Comparison of ENCODE assay signal across 15 cellular contexts in genomic region chr1:54400321-54400720, GRCh38. TPM values are rescaled to one million over a fixed set of nuclear protein-coding genes. Genes with fewer than 3 reads are reported as not detected.
DNase-seq lines count a peak whose midpoint lies in the region; ATAC-seq and TF ChIP-seq lines count a peak whose summit lies in the region.
"Had no signal": no experiment of that assay in that cellular context is flagged by ENCODE, and none has a peak within 500 bp of the region (broad histone marks: within the 10 kb centered on the region; RNA-seq: fewer than 3 reads in every experiment).

No MANE protein-coding gene starts in this region.

- H3K9me3 Mint-ChIP-seq in activated naive CD8-positive, alpha-beta T cell treated with anti-CD3 and anti-CD28 coated beads, Interleukin-2, amount 10 ng/mL, durations not matched to agents 7 days and 5 days, result no peaks in the 10 kb centered on the region
- H3K9me3 Mint-ChIP-seq in stimulated activated naive CD8-positive, alpha-beta T cell treated with anti-CD3 and anti-CD28 coated beads, Interleukin-15, amount 100 ng/mL, for 72 hours, result peaks cover 0 to 8% of the 10 kb centered on the region in 2 donors

- no peak overlapping the region for H3K27ac Mint-ChIP-seq in activated naive CD8-positive, alpha-beta T cell treated with anti-CD3 and anti-CD28 coated beads, Interleukin-2, amount 10 ng/mL, durations not matched to agents 7 days and 5 days
- no peak overlapping the region for H3K27ac Mint-ChIP-seq in stimulated activated naive CD8-positive, alpha-beta T cell treated with anti-CD3 and anti-CD28 coated beads, Interleukin-15, amount 100 ng/mL, for 72 hours
- H3K27ac Mint-ChIP-seq: progenitor cell of endocrine pancreas had no signal

- peaks cover 66% of the 10 kb centered on the region for H3K36me3 Mint-ChIP-seq in activated naive CD8-positive, alpha-beta T cell treated with anti-CD3 and anti-CD28 coated beads, Interleukin-2, amount 10 ng/mL, durations not matched to agents 7 days and 5 days

- ATAC-seq in HG02798 (IDR thresholded peaks at IDR 0.05; ENCODE audit: poor library complexity, unreplicated experiment) (peak; percentile 49), left lung (no peak)
- ATAC-seq in activated naive CD8-positive, alpha-beta T cell treated with anti-CD3 and anti-CD28 coated beads, Interleukin-2, amount 10 ng/mL, durations not matched to agents 7 days and 5 days (ENCODE audit: low read depth), result no peak
- peak; percentile 69 for ATAC-seq in stimulated activated naive CD8-positive, alpha-beta T cell treated with anti-CD3 and anti-CD28 coated beads, Interleukin-15, amount 100 ng/mL, for 72 hours
- ATAC-seq: lower lobe of right lung had no signal

- peaks cover 58% of the 10 kb centered on the region for H3K4me1 Mint-ChIP-seq in activated naive CD8-positive, alpha-beta T cell treated with anti-CD3 and anti-CD28 coated beads, Interleukin-2, amount 10 ng/mL, durations not matched to agents 7 days and 5 days
- H3K4me1 Mint-ChIP-seq in stimulated activated naive CD8-positive, alpha-beta T cell treated with anti-CD3 and anti-CD28 coated beads, Interleukin-15, amount 100 ng/mL, for 72 hours, result peaks cover 89% of the 10 kb centered on the region

- peak; percentile 34 for DNase-seq in stimulated activated CD4-positive, alpha-beta T cell treated with anti-CD3 and anti-CD28 coated beads, Interleukin-15, amount 100 ng/mL, for 24 hours
- no peak for DNase-seq in stimulated activated CD4-positive, alpha-beta T cell treated with anti-CD3 and anti-CD28 coated beads, Interleukin-4, amount 100 ng/mL, for 4 hours
- DNase-seq in activated naive CD8-positive, alpha-beta T cell treated with anti-CD3 and anti-CD28 coated beads, Interleukin-2, amount 10 ng/mL, durations not matched to agents 7 days and 5 days, result no peak
- DNase-seq in stimulated activated naive CD8-positive, alpha-beta T cell treated with anti-CD3 and anti-CD28 coated beads, Interleukin-15, amount 100 ng/mL, for 72 hours, result peak in 1 of 2 donors; percentile 43
- DNase-seq in left lung (no peak), ureter (ENCODE audit: low spot score) (no peak), NCI-H526 (lab: John Stamatoyannopoulos, UW) (no peak)
- DNase-seq: amygdala, DMS 273 treated with DMSO at 0.1 percent for 48 hours, GM23248, lower lobe of right lung, NCI-H510A had no signal

- H3K4me3 ChIP-seq in left lung, result no peak overlapping the region
- H3K4me3 ChIP-seq: GM23248, lower lobe of right lung, smooth muscle cell had no signal

- H3K4me3 Mint-ChIP-seq in activated naive CD8-positive, alpha-beta T cell treated with anti-CD3 and anti-CD28 coated beads, Interleukin-2, amount 10 ng/mL, durations not matched to agents 7 days and 5 days, result peak overlapping the region; percentile 0
- H3K4me3 Mint-ChIP-seq in stimulated activated naive CD8-positive, alpha-beta T cell treated with anti-CD3 and anti-CD28 coated beads, Interleukin-15, amount 100 ng/mL, for 72 hours, result peak overlapping the region; percentile 47 to 61

- TF ChIP-seq CTCF in left lung (IDR thresholded peaks at IDR 0.05), result no peak

- no peaks in the 10 kb centered on the region for H3K9me3 ChIP-seq in left lung
- H3K9me3 ChIP-seq: lower lobe of right lung had no signal

- no peak overlapping the region for H3K27ac ChIP-seq in left lung
- H3K27ac ChIP-seq: GM23248, lower lobe of right lung had no signal

- H3K4me1 ChIP-seq in left lung, result peaks cover 13 to 39% of the 10 kb centered on the region in 2 donors

- H3K36me3 ChIP-seq in left lung, result peaks cover 0 to 45% of the 10 kb centered on the region in 2 donors

- POLR2A ChIA-PET in activated naive CD8-positive, alpha-beta T cell treated with anti-CD3 and anti-CD28 coated beads, Interleukin-2, amount 10 ng/mL, durations not matched to agents 7 days and 5 days (lab: Charles Lee), result no interaction called here

- no peaks in the 10 kb centered on the region for H3K27me3 Mint-ChIP-seq in activated naive CD8-positive, alpha-beta T cell treated with anti-CD3 and anti-CD28 coated beads, Interleukin-2, amount 10 ng/mL, durations not matched to agents 7 days and 5 days
- H3K27me3 Mint-ChIP-seq in stimulated activated naive CD8-positive, alpha-beta T cell treated with anti-CD3 and anti-CD28 coated beads, Interleukin-15, amount 100 ng/mL, for 72 hours, result no peaks in the 10 kb centered on the region
- H3K27me3 Mint-ChIP-seq: progenitor cell of endocrine pancreas had no signal

- peaks cover 0 to 5% of the 10 kb centered on the region in 2 donors for H3K27me3 ChIP-seq in left lung

- intact Hi-C loops in left lung (cut with DNase I), result loop anchor here in 1 of 2 donors (10.0 kb wide), 1 partner anchor 86 kb away; no protein-coding TSS in a partner anchor

RNA-seq across cellular contexts. Expression of gene SSBP3, which starts 5.9 kb away (rescaled TPM):
- 100 to 1,000 TPM; 109 to 126 TPM for total RNA-seq in activated naive CD8-positive, alpha-beta T cell treated with anti-CD3 and anti-CD28 coated beads, Interleukin-2, amount 10 ng/mL, durations not matched to agents 7 days and 5 days
- total RNA-seq in left lung (10 to 100 TPM; 33.0 to 35.2 TPM), ureter (47.3 TPM)

Comparison
In these comparisons a context has a peak if more than half of its experiments do, and no peak if none do; other contexts are left out.
1. ATAC-seq: peak in HG02798 (single experiment) and stimulated activated naive CD8-positive, alpha-beta T cell treated with anti-CD3 and anti-CD28 coated beads, Interleukin-15, amount 100 ng/mL, for 72 hours (single experiment); none in activated naive CD8-positive, alpha-beta T cell treated with anti-CD3 and anti-CD28 coated beads, Interleukin-2, amount 10 ng/mL, durations not matched to agents 7 days and 5 days (single experiment) and left lung (single experiment).